15 cellular contexts compared by ENCODE assay signal in the genomic region with DNA sequence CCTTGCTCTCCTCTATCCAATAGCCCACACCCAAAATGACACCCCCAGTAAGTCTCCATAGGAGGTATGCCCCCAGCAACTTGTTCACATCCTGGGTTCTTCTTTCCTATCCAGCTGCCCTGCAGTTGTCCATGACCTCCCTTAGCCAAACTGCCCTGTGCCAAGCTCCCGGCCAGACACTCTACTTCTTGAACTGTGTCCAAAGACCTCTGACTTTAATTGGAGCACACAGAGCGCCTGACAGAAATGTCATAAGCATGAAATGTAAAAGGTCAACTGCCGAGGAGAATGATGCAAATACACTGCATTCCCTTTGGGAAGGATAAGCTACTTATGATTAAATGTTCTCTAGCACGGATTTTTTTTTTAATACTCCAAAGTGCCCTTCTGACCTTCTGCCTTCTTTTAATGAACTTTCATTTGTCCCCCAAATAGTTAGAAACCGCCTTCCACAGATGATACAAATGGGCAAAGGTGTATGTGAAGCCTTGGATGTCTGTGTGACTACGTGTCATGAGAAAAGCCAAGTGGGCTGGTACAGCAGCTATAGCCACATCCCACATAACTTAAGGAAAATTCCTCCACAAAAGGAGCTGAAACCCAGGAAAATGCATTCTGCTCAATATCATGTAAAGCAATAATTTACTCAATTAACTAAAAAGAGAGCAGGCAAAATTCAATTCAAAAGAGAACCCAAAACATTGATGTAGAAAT. TPM values are rescaled to one million over a fixed set of nuclear protein-coding genes. Genes with fewer than 3 reads are reported as not detected.
DNase-seq lines count a peak whose midpoint lies in the region; TF ChIP-seq lines count a peak whose summit lies in the region.
"Had no signal": no experiment of that assay in that cellular context is flagged by ENCODE, and none has a peak within 500 bp of the region (broad histone marks: within the 10 kb centered on the region; RNA-seq: fewer than 3 reads in every experiment).

No MANE protein-coding gene starts in this region.

- H2BK20ac ChIP-seq in H9 (ENCODE audit: low read depth, low read length, poor library complexity, severe bottlenecking), result no peak overlapping the region

- H3K79me1 ChIP-seq in H9 (ENCODE audit: insufficient read depth, low read depth, low read length, poor library complexity, severe bottlenecking), result no peaks in the 10 kb centered on the region

- no peaks in the 10 kb centered on the region for H3K27me3 Mint-ChIP-seq in H9 (ENCODE audit: low read depth)

- H3K4me1 ChIP-seq in left ventricle myocardium inferior (peaks cover 100% of the 10 kb centered on the region), H9 (ENCODE audit: insufficient read depth, low read length) (no peaks in the 10 kb centered on the region)

- H3K36me3 ChIP-seq in left ventricle myocardium inferior, result peaks cover 82% of the 10 kb centered on the region

- H2AK5ac ChIP-seq in H9 (ENCODE audit: insufficient read length, low read length), result no peak overlapping the region

- H3T11ph ChIP-seq in H9 (ENCODE audit: low read length), result no peak overlapping the region

- no peak overlapping the region for H3K4ac ChIP-seq in H9 (ENCODE audit: low read depth, low read length)

- no peak overlapping the region for H4K91ac ChIP-seq in H9 (ENCODE audit: insufficient read length, low read depth, low read length)

- no peaks in the 10 kb centered on the region for H3K9me3 ChIP-seq in left ventricle myocardium inferior (replicated peaks)
- no peaks in the 10 kb centered on the region for H3K9me3 ChIP-seq in H9 (ENCODE audit: control insufficient read depth, low read depth, low read length)

- H3K9ac ChIP-seq in H9 (ENCODE audit: extremely low read depth, insufficient read length, low read length), result no peak overlapping the region

- no peaks in the 10 kb centered on the region; a peak in 1 of 4 replicates for H3K4me1 Mint-ChIP-seq in H9
- H3K4me1 Mint-ChIP-seq: B cell had no signal

- H3K4me3 ChIP-seq in cardiac fibroblast (replicated peaks in 1 of 2; ENCODE audit: low read depth in 2 of 2, low read length in 2 of 2) (no peak overlapping the region), left ventricle myocardium inferior (peak overlapping the region; percentile 3), retinal pigment epithelial cell (ENCODE audit: low read length) (no peak overlapping the region), coronary artery (no peak overlapping the region)

- no peaks in the 10 kb centered on the region for H4K20me1 ChIP-seq in H9 (ENCODE audit: control insufficient read depth, insufficient read depth, insufficient read length)

- H2BK12ac ChIP-seq in H9 (ENCODE audit: insufficient read length, low read depth, low read length), result no peak overlapping the region

- TF ChIP-seq CTCF in cardiac fibroblast (IDR thresholded peaks at IDR 0.05; ENCODE audit: low read depth, low read length) (no peak), left ventricle myocardium inferior (IDR thresholded peaks at IDR 0.05; ENCODE audit: borderline replicate concordance) (no peak), retinal pigment epithelial cell (conservative IDR thresholded peaks at IDR 0.05; ENCODE audit: low read depth, low read length) (no peak), coronary artery (IDR thresholded peaks at IDR 0.05) (no peak), H9 (conservative IDR thresholded peaks at IDR 0.05) (no peak)

- no peaks in the 10 kb centered on the region for H3K79me2 ChIP-seq in H9 (ENCODE audit: insufficient read depth, low read length)

- no peak overlapping the region for H4K5ac ChIP-seq in H9 (ENCODE audit: insufficient read length, low read depth, low read length)

- no peak overlapping the region for H2BK120ac ChIP-seq in H9 (ENCODE audit: low read depth, low read length, poor library complexity, severe bottlenecking)

- H3K4me3 Mint-ChIP-seq in H9, result no peak overlapping the region
- H3K4me3 Mint-ChIP-seq: activated T-cell treated with anti-CD3 and anti-CD28 coated beads, Interleukin-2, amount 50 U/mL, for 72 hours; B cell; nephron progenitor cell had no signal

- no peak overlapping the region for H2AFZ ChIP-seq in H9 (ENCODE audit: low read length)

- H3K4me2 ChIP-seq in H9 (ENCODE audit: insufficient read depth, insufficient read length, low read length), result no peak overlapping the region

- no peak overlapping the region for H2BK5ac ChIP-seq in H9 (ENCODE audit: insufficient read length, low read length)

- WGBS in H9 (ENCODE audit: extremely low coverage, insufficient read length, low lambda C conversion rate), result no CpG with 5 or more reads among the region's 6 CpGs

- no peak overlapping the region for H3K14ac ChIP-seq in H9 (ENCODE audit: insufficient read depth, low read length)

- H3K27ac ChIP-seq in left ventricle myocardium inferior (replicated peaks), result peak overlapping the region; percentile 95
- H3K27ac ChIP-seq in coronary artery, result no peak overlapping the region
- no peak overlapping the region for H3K27ac ChIP-seq in H9 (ENCODE audit: insufficient read length, low read depth, low read length)

- intact Hi-C loops in left ventricle myocardium inferior (cut with micrococcal nuclease), result no loop called here

- no peak overlapping the region for H3K18ac ChIP-seq in H9 (ENCODE audit: insufficient read length, low read depth, low read length)

- no peak overlapping the region for H4K8ac ChIP-seq in H9 (replicated peaks; ENCODE audit: insufficient read length, low read depth, low read length)

- no peaks in the 10 kb centered on the region for H3K9me3 Mint-ChIP-seq in H9
- H3K9me3 Mint-ChIP-seq: activated T-cell treated with anti-CD3 and anti-CD28 coated beads, Interleukin-2, amount 50 U/mL, for 72 hours; nephron progenitor cell had no signal

- H2BK15ac ChIP-seq in H9 (ENCODE audit: low read depth, low read length), result no peak overlapping the region

- DNase-seq in HCEC 1CT (peak; percentile 38), cardiac fibroblast (ENCODE audit: low read depth in 2 of 2) (peak; percentile 60 to 89), left ventricle myocardium inferior (peak; percentile 53), retinal pigment epithelial cell (ENCODE audit: low read depth) (peak; percentile 96), coronary artery (ENCODE audit: low spot score) (no peak), NCI-H2196 (lab: John Stamatoyannopoulos, UW; ENCODE audit: unreplicated experiment) (no peak), H9 (no peak)
- no peak for DNase-seq in stimulated activated naive CD4-positive, alpha-beta T cell treated with Interleukin-2 at 50 U/mL for 16 hours (lab: John Stamatoyannopoulos, UW)
- DNase-seq: activated T-cell treated with anti-CD3 and anti-CD28 coated beads, Interleukin-2, amount 50 U/mL, for 72 hours; DND-41; head of caudate nucleus; left colon; NCI-H2107; nephron progenitor cell had no signal

- no peaks in the 10 kb centered on the region for H3K36me3 Mint-ChIP-seq in H9 (ENCODE audit: insufficient read depth in 1 of 3, low read depth in 3 of 3)

- H3K27me3 ChIP-seq in left ventricle myocardium inferior (ENCODE audit: low read depth), result no peaks in the 10 kb centered on the region
- no peaks in the 10 kb centered on the region for H3K27me3 ChIP-seq in H9 (ENCODE audit: insufficient read depth, low read length)

- no peaks in the 10 kb centered on the region for H3K23me2 ChIP-seq in H9 (ENCODE audit: insufficient read length, low read depth, low read length, poor library complexity, severe bottlenecking)

- no peak overlapping the region for H3K56ac ChIP-seq in H9 (ENCODE audit: insufficient read length, low read depth, low read length)

- no peak overlapping the region for H3K23ac ChIP-seq in H9 (ENCODE audit: insufficient read length, low read depth, low read length)

- no peak overlapping the region for H3K27ac Mint-ChIP-seq in H9
- H3K27ac Mint-ChIP-seq: activated T-cell treated with anti-CD3 and anti-CD28 coated beads, Interleukin-2, amount 50 U/mL, for 72 hours; B cell; nephron progenitor cell had no signal

RNA-seq across cellular contexts. Expression of a gene that starts 26.7 kb away (rescaled TPM):
- 123 TPM for total RNA-seq in left ventricle myocardium inferior
- total RNA-seq in H9 (2021), result not detected in 2 replicates
- total RNA-seq: activated T-cell treated with anti-CD3 and anti-CD28 coated beads, Interleukin-2, amount 50 U/mL, for 72 hours; B cell had no signal

Comparison
In these comparisons a context has a peak if more than half of its experiments do, and no peak if none do; other contexts are left out.
1. DNase-seq: peak in HCEC 1CT (single experiment), cardiac fibroblast (2 of 2), left ventricle myocardium inferior (single experiment) and retinal pigment epithelial cell (single experiment); none in coronary artery (single experiment), NCI-H2196 (single experiment), H9 (single experiment) and stimulated activated naive CD4-positive, alpha-beta T cell treated with Interleukin-2 at 50 U/mL for 16 hours (single experiment).
2. RNA of a gene that starts 26.7 kb away (total RNA-seq): 123 TPM in left ventricle myocardium inferior (single experiment); not detected in H9; every median in the first group is over 100 times any median in the second.